ENCODE assay signal across 13 cellular contexts in the genomic region with DNA sequence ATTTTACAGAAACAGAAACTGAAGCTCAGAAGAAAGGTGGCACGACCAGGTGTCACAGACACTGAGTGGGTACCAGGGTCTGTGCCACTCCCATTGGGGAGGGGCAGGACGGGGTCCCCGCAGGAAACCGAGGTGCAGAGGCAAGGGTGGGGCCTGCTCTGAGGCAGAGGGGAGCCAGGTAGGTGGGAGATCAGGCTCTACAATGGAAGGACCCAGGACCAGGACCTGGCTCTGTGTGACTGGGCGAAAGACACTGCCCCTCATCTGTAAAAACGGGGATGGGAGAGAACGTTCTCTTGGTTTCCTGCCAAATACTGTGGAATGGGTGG. TPM values are rescaled to one million over a fixed set of nuclear protein-coding genes. Genes with fewer than 3 reads are reported as not detected.
DNase-seq lines count a peak whose midpoint lies in the region; ATAC-seq and TF ChIP-seq lines count a peak whose summit lies in the region.
"Had no signal": no experiment of that assay in that cellular context is flagged by ENCODE, and none has a peak within 500 bp of the region (broad histone marks: within the 10 kb centered on the region; RNA-seq: fewer than 3 reads in every experiment).

No MANE protein-coding gene starts in this region.

- no peak overlapping the region for H3K27ac ChIP-seq in AG04450 (ENCODE audit: low read depth, low read length)

- TF ChIP-seq CTCF in AG04450 (IDR thresholded peaks at IDR 0.05; ENCODE audit: low read depth, low read length): no peak
- TF ChIP-seq CTCF in BJ (IDR thresholded peaks at IDR 0.05; ENCODE audit: insufficient read depth, low read depth, low read length): no peak
- TF ChIP-seq CTCF in mesothelial cell of epicardium (IDR thresholded peaks at IDR 0.05; ENCODE audit: unreplicated experiment): peak; percentile 6

- H3K9me3 Mint-ChIP-seq in activated naive CD8-positive, alpha-beta T cell (ENCODE audit: low read depth): no peaks in the 10 kb centered on the region
- no peaks in the 10 kb centered on the region for H3K9me3 Mint-ChIP-seq in mesothelial cell of epicardium

- no peak for ATAC-seq in GM21737 (IDR thresholded peaks at IDR 0.05; ENCODE audit: unreplicated experiment)
- no peak for ATAC-seq in activated CD4-positive, CD25-positive, alpha-beta regulatory T cell treated with anti-CD3 and anti-CD28 coated beads, Interleukin-2, amount 50 U/mL, for 24 hours
- no peak for ATAC-seq in HG03135 (IDR thresholded peaks at IDR 0.05; ENCODE audit: unreplicated experiment)

- H3K27ac Mint-ChIP-seq in activated naive CD8-positive, alpha-beta T cell: peak overlapping the region; percentile 83
- H3K27ac Mint-ChIP-seq in mesothelial cell of epicardium: no peak overlapping the region

- peak overlapping the region; percentile 75 for H3K4me3 Mint-ChIP-seq in activated naive CD8-positive, alpha-beta T cell
- no peak overlapping the region for H3K4me3 Mint-ChIP-seq in mesothelial cell of epicardium

- peaks cover 54% of the 10 kb centered on the region for H3K4me1 Mint-ChIP-seq in activated naive CD8-positive, alpha-beta T cell (ENCODE audit: low read depth)
- peaks cover 37% of the 10 kb centered on the region for H3K4me1 Mint-ChIP-seq in mesothelial cell of epicardium

- DNase-seq in AG04450 (ENCODE audit: low read depth, low spot score): no peak
- DNase-seq in BJ (ENCODE audit: low read depth): no peak
- no peak for DNase-seq in mesothelial cell of epicardium (ENCODE audit: low spot score in 2 of 2, unreplicated experiment in 2 of 2)
- DNase-seq in cortex of kidney (lab: John Stamatoyannopoulos, UW): no peak
- DNase-seq: Caco-2, foreskin melanocyte had no signal

- CTCF ChIA-PET in AG04450 (lab: Charles Lee) (interaction anchor here (14.3 kb wide), 1 partner anchor 42 kb away, joined by 296 read pairs; a partner anchor contains a TSS), BJ (lab: Yijun Ruan, JAX) (interaction anchor here (0.9 to 22.7 kb wide), 4 partner anchors 9 to 51 kb away, joined by 3 to 347 read pairs (median 4); a partner anchor contains a TSS)

- POLR2A ChIA-PET in AG04450 (lab: Yijun Ruan, JAX) (interaction anchor here (0.7 kb wide), 1 partner anchor 16 kb away, joined by 11 read pairs; no protein-coding TSS in a partner anchor), BJ (lab: Charles Lee) (no interaction called here)

- no peaks in the 10 kb centered on the region for H3K36me3 Mint-ChIP-seq in activated naive CD8-positive, alpha-beta T cell
- H3K36me3 Mint-ChIP-seq in mesothelial cell of epicardium: no peaks in the 10 kb centered on the region

- peak overlapping the region; percentile 29; the same call in 1 of the 2 replicates for H3K4me3 ChIP-seq in AG04450 (ENCODE audit: low read depth, low read length)
- peak overlapping the region; percentile 18 for H3K4me3 ChIP-seq in BJ (ENCODE audit: low read depth, low read length)
- H3K4me3 ChIP-seq: suprapubic skin had no signal

- H3K9me3 ChIP-seq in AG04450 (ENCODE audit: control insufficient read depth, insufficient read depth, low read length): no peaks in the 10 kb centered on the region; the same call in 1 of the 2 replicates
- H3K9me3 ChIP-seq: Caco-2, suprapubic skin had no signal

- no peaks in the 10 kb centered on the region for H3K27me3 Mint-ChIP-seq in activated naive CD8-positive, alpha-beta T cell
- no peaks in the 10 kb centered on the region for H3K27me3 Mint-ChIP-seq in mesothelial cell of epicardium (ENCODE audit: low read depth)

- H3K27me3 ChIP-seq in AG04450 (ENCODE audit: control insufficient read depth, insufficient read depth, low read length): no peaks in the 10 kb centered on the region
- H3K27me3 ChIP-seq in BJ (ENCODE audit: control insufficient read depth, insufficient read depth, low read length): no peaks in the 10 kb centered on the region
- H3K27me3 ChIP-seq: suprapubic skin had no signal

- H3K36me3 ChIP-seq in BJ (ENCODE audit: control insufficient read depth, insufficient read depth, low read length): no peaks in the 10 kb centered on the region
- H3K36me3 ChIP-seq: suprapubic skin had no signal

RNA-seq across cellular contexts. Expression of a gene that starts 2.8 kb away (rescaled TPM):
- 2.4 and 4.2 TPM in 2 replicates for polyA plus RNA-seq in AG04450 (2011; rRNA removed)
- 1.00 and 2.8 TPM in 2 replicates for polyA minus RNA-seq in AG04450 (2011; rRNA and poly(A)+ RNA removed)
- polyA plus RNA-seq in BJ (2011; rRNA removed): 16.9 and 27.8 TPM in 2 replicates
- 9.5 and 13.1 TPM in 2 replicates for polyA minus RNA-seq in BJ (2011; rRNA and poly(A)+ RNA removed)
- 5.0 to 6.2 TPM (median 5.9 TPM) in 3 replicates for total RNA-seq in mesothelial cell of epicardium
- total RNA-seq: Caco-2, dermis microvascular lymphatic vessel endothelial cell had no signal

RNA-seq across cellular contexts. Expression of a gene that starts 13.9 kb away (rescaled TPM):
- polyA plus RNA-seq in AG04450 (2011; rRNA removed): not detected in 2 replicates
- polyA minus RNA-seq in AG04450 (2011; rRNA and poly(A)+ RNA removed): not detected in 2 replicates
- not detected in 2 replicates for polyA plus RNA-seq in BJ (2011; rRNA removed)
- polyA minus RNA-seq in BJ (2011; rRNA and poly(A)+ RNA removed): not detected in 2 replicates
- 7.6 to 13.7 TPM (median 12.2 TPM) in 3 replicates for total RNA-seq in mesothelial cell of epicardium
- total RNA-seq: Caco-2, dermis microvascular lymphatic vessel endothelial cell, H7, suprapubic skin had no signal

RNA-seq across cellular contexts. Expression of a gene that starts 21.0 kb away (rescaled TPM):
- polyA plus RNA-seq in AG04450 (2011; rRNA removed) (547 and 744 TPM in 2 replicates), BJ (2011; rRNA removed) (516 and 517 TPM in 2 replicates)
- polyA minus RNA-seq in AG04450 (2011; rRNA and poly(A)+ RNA removed): 268 and 287 TPM in 2 replicates
- 100 and 115 TPM in 2 replicates for polyA minus RNA-seq in BJ (2011; rRNA and poly(A)+ RNA removed)
- total RNA-seq in mesothelial cell of epicardium: 231 to 233 TPM (median 231 TPM) in 3 replicates

RNA-seq across cellular contexts. Expression of a gene that starts 38.9 kb away (rescaled TPM):
- polyA plus RNA-seq in AG04450 (2011; rRNA removed) (6.1 and 6.9 TPM in 2 replicates), BJ (2011; rRNA removed) (6.2 and 7.1 TPM in 2 replicates)
- polyA minus RNA-seq in AG04450 (2011; rRNA and poly(A)+ RNA removed): 4.2 and 5.1 TPM in 2 replicates
- 4.1 and 5.5 TPM in 2 replicates for polyA minus RNA-seq in BJ (2011; rRNA and poly(A)+ RNA removed)
- total RNA-seq in mesothelial cell of epicardium: 48.4 to 50.4 TPM (median 48.8 TPM) in 3 replicates
